In the genomic region with DNA sequence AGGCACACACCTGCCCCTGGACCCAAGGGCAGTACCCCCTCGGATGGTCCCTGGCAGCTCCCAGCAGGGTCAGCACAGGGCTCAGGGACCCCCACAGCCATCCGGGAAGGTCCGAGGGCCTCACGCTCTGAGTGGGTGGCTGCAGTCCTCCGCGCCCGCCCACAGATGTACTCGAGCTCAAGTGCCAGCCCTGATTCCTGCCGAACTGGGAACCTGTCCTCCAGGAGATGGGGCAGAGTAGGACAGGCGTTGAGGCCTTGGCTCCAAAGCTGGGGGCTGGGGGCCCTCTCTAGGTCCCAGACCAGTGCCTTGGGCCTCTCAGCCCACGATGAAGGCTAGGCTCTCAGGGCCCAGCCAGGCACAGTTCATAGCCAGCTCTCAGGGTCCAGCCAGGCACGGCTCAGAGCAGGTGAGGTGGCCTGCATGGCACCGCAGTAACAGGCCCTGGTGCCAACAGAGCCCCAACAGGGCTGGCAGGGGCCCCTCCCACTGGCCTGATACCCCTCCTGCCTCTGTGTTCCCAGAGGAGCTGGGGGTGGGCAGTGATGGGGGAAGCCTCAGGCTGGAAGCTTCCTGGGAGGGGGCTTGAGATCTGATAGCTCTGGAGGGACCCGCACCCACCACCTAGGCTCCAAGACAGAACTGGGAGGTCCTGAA, we compare ENCODE assay signal across 25 cellular contexts. TPM values are rescaled to one million over a fixed set of nuclear protein-coding genes. Genes with fewer than 3 reads are reported as not detected.
"Had no signal": no experiment of that assay in that cellular context is flagged by ENCODE, and none has a peak within 500 bp of the region (broad histone marks: within the 10 kb centered on the region; RNA-seq: fewer than 3 reads in every experiment).

No MANE protein-coding gene starts in this region.

- H3K4me1 ChIP-seq: foreskin keratinocyte, pancreas had no signal

- ATAC-seq: activated T-helper 17 cell treated with anti-CD3 and anti-CD28 coated beads, Interleukin-2, amount 50 U/mL, for 72 hours; foreskin keratinocyte; pancreas had no signal

- H3K27me3 Mint-ChIP-seq: activated B cell treated with CpG ODN at 0.5 μM for 24 hours; activated CD4-positive, alpha-beta memory T cell treated with anti-CD3 and anti-CD28 coated beads, Interleukin-2, amount 10 ng/mL, durations not matched to agents 7 days and 5 days; activated CD8-positive, alpha-beta memory T cell treated with anti-CD3 and anti-CD28 coated beads, Interleukin-2, amount 10 ng/mL, durations not matched to agents 7 days and 5 days; activated naive CD8-positive, alpha-beta T cell treated with anti-CD3 and anti-CD28 coated beads for 36 hours; activated T-helper 17 cell treated with anti-CD3 and anti-CD28 coated beads, Interleukin-2, amount 50 U/mL, for 72 hours; naive thymus-derived CD4-positive, alpha-beta T cell had no signal

- H2AFZ ChIP-seq: neural progenitor cell had no signal

- H3K27ac Mint-ChIP-seq: activated B cell treated with CpG ODN at 0.5 μM for 24 hours; activated CD4-positive, alpha-beta memory T cell treated with anti-CD3 and anti-CD28 coated beads, Interleukin-2, amount 10 ng/mL, durations not matched to agents 7 days and 5 days; activated CD8-positive, alpha-beta memory T cell treated with anti-CD3 and anti-CD28 coated beads, Interleukin-2, amount 10 ng/mL, durations not matched to agents 7 days and 5 days; activated naive CD8-positive, alpha-beta T cell treated with anti-CD3 and anti-CD28 coated beads for 36 hours; activated T-helper 17 cell treated with anti-CD3 and anti-CD28 coated beads, Interleukin-2, amount 50 U/mL, for 72 hours; endodermal cell; naive thymus-derived CD4-positive, alpha-beta T cell had no signal

- H3K9me3 Mint-ChIP-seq: activated B cell treated with CpG ODN at 0.5 μM for 24 hours; activated CD4-positive, alpha-beta memory T cell treated with anti-CD3 and anti-CD28 coated beads, Interleukin-2, amount 10 ng/mL, durations not matched to agents 7 days and 5 days; activated naive CD8-positive, alpha-beta T cell treated with anti-CD3 and anti-CD28 coated beads for 36 hours; activated T-helper 17 cell treated with anti-CD3 and anti-CD28 coated beads, Interleukin-2, amount 50 U/mL, for 72 hours; endodermal cell; naive thymus-derived CD4-positive, alpha-beta T cell; neural progenitor cell had no signal

- H3K4me3 Mint-ChIP-seq: activated B cell treated with CpG ODN at 0.5 μM for 24 hours; activated CD4-positive, alpha-beta memory T cell treated with anti-CD3 and anti-CD28 coated beads, Interleukin-2, amount 10 ng/mL, durations not matched to agents 7 days and 5 days; activated CD8-positive, alpha-beta memory T cell treated with anti-CD3 and anti-CD28 coated beads, Interleukin-2, amount 10 ng/mL, durations not matched to agents 7 days and 5 days; activated naive CD8-positive, alpha-beta T cell treated with anti-CD3 and anti-CD28 coated beads for 36 hours; activated T-helper 17 cell treated with anti-CD3 and anti-CD28 coated beads, Interleukin-2, amount 50 U/mL, for 72 hours; endodermal cell; naive thymus-derived CD4-positive, alpha-beta T cell; neural progenitor cell had no signal

- H3K27me3 ChIP-seq: cardiac muscle cell, neural progenitor cell, pancreas, spleen, transverse colon had no signal

- H3K4me2 ChIP-seq: neural progenitor cell had no signal

- DNase-seq: activated B cell treated with CpG ODN at 0.5 μM for 24 hours; activated CD4-positive, alpha-beta memory T cell treated with anti-CD3 and anti-CD28 coated beads, Interleukin-2, amount 10 ng/mL, durations not matched to agents 7 days and 5 days; activated CD4-positive, alpha-beta T cell treated with anti-CD3 and anti-CD28 coated beads for 4 hours; activated CD8-positive, alpha-beta memory T cell treated with anti-CD3 and anti-CD28 coated beads, Interleukin-2, amount 10 ng/mL, durations not matched to agents 7 days and 5 days; activated naive CD4-positive, alpha-beta T cell; activated naive CD8-positive, alpha-beta T cell treated with anti-CD3 and anti-CD28 coated beads for 36 hours; activated T-cell treated with anti-CD3 and anti-CD28 coated beads, Interleukin-2, amount 50 U/mL, for 1 hour; amniotic stem cell; foreskin keratinocyte; kidney; left ventricle myocardium inferior; mesenchymal stem cell; naive thymus-derived CD4-positive, alpha-beta T cell; pancreas; spleen; stimulated activated naive CD4-positive, alpha-beta T cell; transverse colon had no signal

- H3K9me3 ChIP-seq: left ventricle myocardium inferior, pancreas, spleen, transverse colon had no signal

- FAIRE-seq: kidney, pancreas had no signal

- H3K4me3 ChIP-seq: cardiac muscle cell, left ventricle myocardium inferior, neural progenitor cell, pancreas, spleen, transverse colon had no signal

- H3K27ac ChIP-seq: cardiac muscle cell, epithelial cell of prostate, foreskin keratinocyte, left ventricle myocardium inferior, neural progenitor cell, pancreas, spleen had no signal

- H3K36me3 Mint-ChIP-seq: activated CD8-positive, alpha-beta memory T cell treated with anti-CD3 and anti-CD28 coated beads, Interleukin-2, amount 10 ng/mL, durations not matched to agents 7 days and 5 days; activated naive CD8-positive, alpha-beta T cell treated with anti-CD3 and anti-CD28 coated beads for 36 hours; naive thymus-derived CD4-positive, alpha-beta T cell; neural progenitor cell had no signal

- H3K36me3 ChIP-seq: cardiac muscle cell, left ventricle myocardium inferior, neural progenitor cell, pancreas, transverse colon had no signal

- H3K4me1 Mint-ChIP-seq: activated B cell treated with CpG ODN at 0.5 μM for 24 hours; activated CD4-positive, alpha-beta memory T cell treated with anti-CD3 and anti-CD28 coated beads, Interleukin-2, amount 10 ng/mL, durations not matched to agents 7 days and 5 days; activated CD8-positive, alpha-beta memory T cell treated with anti-CD3 and anti-CD28 coated beads, Interleukin-2, amount 10 ng/mL, durations not matched to agents 7 days and 5 days; activated naive CD8-positive, alpha-beta T cell treated with anti-CD3 and anti-CD28 coated beads for 36 hours; activated T-helper 17 cell treated with anti-CD3 and anti-CD28 coated beads, Interleukin-2, amount 50 U/mL, for 72 hours; endodermal cell had no signal

- H3K9ac ChIP-seq: neural progenitor cell had no signal

RNA-seq across cellular contexts. Expression of gene PVALEF, which starts 35.5 kb away (rescaled TPM):
- total RNA-seq: activated B cell treated with CpG ODN at 0.5 μM for 24 hours; activated CD4-positive, alpha-beta memory T cell treated with anti-CD3 and anti-CD28 coated beads, Interleukin-2, amount 10 ng/mL, durations not matched to agents 7 days and 5 days; activated CD8-positive, alpha-beta memory T cell treated with anti-CD3 and anti-CD28 coated beads, Interleukin-2, amount 10 ng/mL, durations not matched to agents 7 days and 5 days; activated naive CD8-positive, alpha-beta T cell treated with anti-CD3 and anti-CD28 coated beads for 36 hours; activated T-helper 17 cell treated with anti-CD3 and anti-CD28 coated beads, Interleukin-2, amount 50 U/mL, for 72 hours; dermis microvascular lymphatic vessel endothelial cell; endodermal cell; fibroblast of lung; foreskin keratinocyte; kidney; left ventricle myocardium inferior; mucosa of gallbladder; naive thymus-derived CD4-positive, alpha-beta T cell; spleen; transverse colon had no signal
- polyA plus RNA-seq: fibroblast of lung; foreskin keratinocyte; naive thymus-derived CD4-positive, alpha-beta T cell; spleen had no signal

RNA-seq across cellular contexts. Expression of gene AATK, which starts 36.2 kb away (rescaled TPM):
- polyA plus RNA-seq: naive thymus-derived CD4-positive, alpha-beta T cell had no signal
